Comparison of ENCODE assay signal across 8 cellular contexts in genomic region chr2:45649855-45650806, GRCh38. TPM values are rescaled to one million over a fixed set of nuclear protein-coding genes. Genes with fewer than 3 reads are reported as not detected.
DNase-seq lines count a peak whose midpoint lies in the region; ATAC-seq and TF ChIP-seq lines count a peak whose summit lies in the region.

No MANE protein-coding gene starts in this region.

- 1% methylated on average over 49 to 62 of the region's 65 CpGs for WGBS in upper lobe of left lung, 2 donors

- peak overlapping the region; percentile 97 to 100 (median 99) for H3K27ac ChIP-seq in upper lobe of left lung

- H3K4me3 Mint-ChIP-seq in activated naive CD4-positive, alpha-beta T cell treated with anti-CD3 and anti-CD28 coated beads, Interleukin-2, amount 10 ng/mL, durations not matched to agents 7 days and 5 days = peak overlapping the region; percentile 93

- H3K4me3 ChIP-seq in AG09309 (ENCODE audit: control insufficient read depth, low read depth, low read length) (peak overlapping the region; percentile 86), upper lobe of left lung (peak overlapping the region; percentile 70 to 97 (median 80))

- no peaks in the 10 kb centered on the region for H3K27me3 ChIP-seq in upper lobe of left lung

- ATAC-seq in GM18907 (IDR thresholded peaks at IDR 0.05; ENCODE audit: unreplicated experiment) (peak; percentile 28), HG03175 (IDR thresholded peaks at IDR 0.05; ENCODE audit: unreplicated experiment) (peak; percentile 12), omental fat pad (ENCODE audit: low FRiP score) (peak; percentile 58), upper lobe of left lung (ENCODE audit: low FRiP score in 2 of 2) (peak; percentile 61 to 71)

- peaks cover 1% of the 10 kb centered on the region for H3K36me3 Mint-ChIP-seq in activated naive CD4-positive, alpha-beta T cell treated with anti-CD3 and anti-CD28 coated beads, Interleukin-2, amount 10 ng/mL, durations not matched to agents 7 days and 5 days

- no peak for TF ChIP-seq CTCF in AG09309 (IDR thresholded peaks at IDR 0.05; ENCODE audit: control insufficient read depth, insufficient read depth, low read depth, low read length, missing control alignments)
- TF ChIP-seq CTCF in omental fat pad (IDR thresholded peaks at IDR 0.05) = no peak
- no peak for TF ChIP-seq CTCF in upper lobe of left lung (IDR thresholded peaks at IDR 0.05)

- H3K4me1 ChIP-seq in upper lobe of left lung = peaks cover 15 to 42% (median 29%) of the 10 kb centered on the region in 4 donors

- peaks cover 50% of the 10 kb centered on the region for H3K27me3 Mint-ChIP-seq in activated naive CD4-positive, alpha-beta T cell treated with anti-CD3 and anti-CD28 coated beads, Interleukin-2, amount 10 ng/mL, durations not matched to agents 7 days and 5 days

- no peak for TF ChIP-seq EP300 in upper lobe of left lung (IDR thresholded peaks at IDR 0.05)

- CTCF ChIA-PET in activated naive CD4-positive, alpha-beta T cell treated with anti-CD3 and anti-CD28 coated beads, Interleukin-2, amount 10 ng/mL, durations not matched to agents 7 days and 5 days (lab: Charles Lee) = interaction anchor here (1.3 to 1.5 kb wide), 3 partner anchors 32 to 286 kb away, joined by 3 to 10 read pairs (median 8); no protein-coding TSS in a partner anchor

- H3K27ac Mint-ChIP-seq in activated naive CD4-positive, alpha-beta T cell treated with anti-CD3 and anti-CD28 coated beads, Interleukin-2, amount 10 ng/mL, durations not matched to agents 7 days and 5 days = peak overlapping the region; percentile 89

- H3K9me3 Mint-ChIP-seq in activated naive CD4-positive, alpha-beta T cell treated with anti-CD3 and anti-CD28 coated beads, Interleukin-2, amount 10 ng/mL, durations not matched to agents 7 days and 5 days = no peaks in the 10 kb centered on the region

- no peaks in the 10 kb centered on the region for H3K9me3 ChIP-seq in upper lobe of left lung

- peaks cover 26% of the 10 kb centered on the region for H3K4me1 Mint-ChIP-seq in activated naive CD4-positive, alpha-beta T cell treated with anti-CD3 and anti-CD28 coated beads, Interleukin-2, amount 10 ng/mL, durations not matched to agents 7 days and 5 days

- no peaks in the 10 kb centered on the region for H3K36me3 ChIP-seq in upper lobe of left lung

- DNase-seq in AG09309 (ENCODE audit: low read depth) = no peak
- peak; percentile 78 for DNase-seq in RPMI8226
- peak; percentile 71 for DNase-seq in activated naive CD4-positive, alpha-beta T cell treated with anti-CD3 and anti-CD28 coated beads, Interleukin-2, amount 10 ng/mL, durations not matched to agents 7 days and 5 days
- peak; percentile 59 for DNase-seq in glomerular visceral epithelial cell (ENCODE audit: extremely low spot score)
- peak; percentile 78 for DNase-seq in omental fat pad (ENCODE audit: low spot score)
- peak; percentile 78 to 94 for DNase-seq in upper lobe of left lung

- TF ChIP-seq POLR2A in upper lobe of left lung (IDR thresholded peaks at IDR 0.05) = peak in 1 of 4 donors; percentile 70

RNA-seq across cellular contexts. Expression of gene PRKCE, which starts 1.3 kb away (rescaled TPM):
- total RNA-seq in omental fat pad = 10 to 100 TPM in 2 of 4 donors, 1 to 10 TPM in 2; 8.8 to 24.3 (median 14.0) TPM
- total RNA-seq in upper lobe of left lung = 100 to 1,000 TPM in 2 of 6 donors, 10 to 100 TPM in 4; 54.9 to 124 (median 75.6) TPM

RNA-seq across cellular contexts. Expression of gene SRBD1, which starts 39.1 kb away (rescaled TPM):
- total RNA-seq in omental fat pad (10 to 100 TPM; 10.3 to 36.4 (median 14.1) TPM), upper lobe of left lung (10 to 100 TPM; 16.4 to 38.3 (median 19.0) TPM)

Comparison
In these comparisons a context has a peak if more than half of its experiments do, and no peak if none do; other contexts are left out.
1. ATAC-seq: peak in every context shown above with its lines; median percentile 66 in upper lobe of left lung; 58 in omental fat pad; 28 in GM18907; 12 in HG03175.